In the genomic region with DNA sequence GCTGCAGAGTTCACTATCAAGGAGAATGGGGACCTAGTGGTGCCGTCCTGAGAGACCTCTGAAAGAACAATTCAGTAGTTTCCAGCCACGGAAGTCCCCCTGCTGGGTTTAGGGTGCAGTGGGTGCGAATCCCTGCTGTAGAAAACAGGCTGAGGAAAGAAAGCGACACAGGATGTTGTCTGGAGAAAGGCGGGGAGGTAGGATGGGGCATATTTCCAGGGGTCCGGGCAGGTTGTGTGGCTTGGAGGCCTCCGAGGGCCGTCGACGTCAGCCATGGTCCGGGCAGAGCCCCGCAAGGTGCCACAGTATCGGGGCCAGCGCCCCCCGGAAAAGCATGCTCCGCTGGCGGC, we compare ENCODE assay signal across 8 cellular contexts. TPM values are rescaled to one million over a fixed set of nuclear protein-coding genes. Genes with fewer than 3 reads are reported as not detected.
DNase-seq lines count a peak whose midpoint lies in the region; ATAC-seq and TF ChIP-seq lines count a peak whose summit lies in the region.

No MANE protein-coding gene starts in this region.

- H3K4me3 Mint-ChIP-seq in activated CD4-positive, alpha-beta memory T cell treated with anti-CD3 and anti-CD28 coated beads for 36 hours, result peak overlapping the region; percentile 89
- peak overlapping the region; percentile 89 to 100 (median 98) for H3K4me3 Mint-ChIP-seq in naive B cell

- peak overlapping the region; percentile 94 for H2AFZ ChIP-seq in IMR-90 (replicated peaks; ENCODE audit: low read length, poor library complexity)

- H3K36me3 ChIP-seq in ES-I3 (ENCODE audit: insufficient read depth, low read length), result no peaks in the 10 kb centered on the region
- no peaks in the 10 kb centered on the region for H3K36me3 ChIP-seq in IMR-90 (ENCODE audit: control insufficient read depth, insufficient read depth, low read length)

- H3K4me2 ChIP-seq in IMR-90 (ENCODE audit: low read depth, low read length), result peak overlapping the region; percentile 78

- H3K36me3 Mint-ChIP-seq in activated CD4-positive, alpha-beta memory T cell treated with anti-CD3 and anti-CD28 coated beads for 36 hours, result peaks cover 22% of the 10 kb centered on the region
- H3K36me3 Mint-ChIP-seq in naive B cell, result peaks cover 0 to 25% of the 10 kb centered on the region in 2 donors

- H3K4me3 ChIP-seq in IMR-90 (ENCODE audit: insufficient read depth, low read depth, low read length), result peak overlapping the region; percentile 100

- H2BK120ac ChIP-seq in IMR-90 (ENCODE audit: low read depth, low read length), result peak overlapping the region; percentile 50

- H4K20me1 ChIP-seq in IMR-90 (ENCODE audit: insufficient read depth, low read length), result peaks cover 12% of the 10 kb centered on the region; the same call in 1 of the 2 replicates

- no peaks in the 10 kb centered on the region for H3K27me3 ChIP-seq in IMR-90 (ENCODE audit: control insufficient read depth, insufficient read depth, low read length)

- peak overlapping the region; percentile 98 for H3K27ac Mint-ChIP-seq in activated CD4-positive, alpha-beta memory T cell treated with anti-CD3 and anti-CD28 coated beads for 36 hours
- H3K27ac Mint-ChIP-seq in naive B cell, result peak overlapping the region; percentile 99 to 100 (median 100)

- H3K9me3 ChIP-seq in ES-I3 (ENCODE audit: control insufficient read depth, insufficient read depth, low read length) (no peaks in the 10 kb centered on the region), IMR-90 (ENCODE audit: control insufficient read depth, insufficient read depth, low read length) (no peaks in the 10 kb centered on the region)

- H2AK5ac ChIP-seq in IMR-90 (ENCODE audit: low read depth, low read length), result peak overlapping the region; percentile 60; the same call in 1 of the 2 replicates

- no peak overlapping the region for H2BK15ac ChIP-seq in IMR-90 (ENCODE audit: low read depth, low read length)

- TF ChIP-seq RAD21 in IMR-90 (IDR thresholded peaks at IDR 0.05; ENCODE audit: low read length), result no peak

- H3K9me1 ChIP-seq in IMR-90 (ENCODE audit: insufficient read depth, low read length), result no peaks in the 10 kb centered on the region; the same call in 1 of the 2 replicates

- H3K27ac ChIP-seq in IMR-90 (ENCODE audit: insufficient read depth, low read length) (peak overlapping the region; percentile 77), epithelial cell of prostate (peak overlapping the region; percentile 93), temporal lobe (ENCODE audit: low read depth, low read length) (peak overlapping the region; percentile 66)

- peak overlapping the region; percentile 75 to 90 for H4K8ac ChIP-seq in IMR-90 (ENCODE audit: low read depth in 2 of 2, low read length in 2 of 2)

- H3K4me1 ChIP-seq in ES-I3 (ENCODE audit: insufficient read depth, low read length) (peaks cover 5% of the 10 kb centered on the region; the same call in 1 of the 2 replicates), IMR-90 (ENCODE audit: control insufficient read depth, insufficient read depth, low read length) (no peaks in the 10 kb centered on the region)

- H3K14ac ChIP-seq in IMR-90 (replicated peaks; ENCODE audit: low read depth, low read length), result peak overlapping the region; percentile 86

- CTCF ChIA-PET in IMR-90 (lab: Yijun Ruan, JAX), result no interaction called here
- CTCF ChIA-PET in activated CD4-positive, alpha-beta memory T cell treated with anti-CD3 and anti-CD28 coated beads for 36 hours (lab: Charles Lee), result no interaction called here

- no peaks in the 10 kb centered on the region for H3K9me3 Mint-ChIP-seq in activated CD4-positive, alpha-beta memory T cell treated with anti-CD3 and anti-CD28 coated beads for 36 hours
- peaks cover 0 to 10% (median 0%) of the 10 kb centered on the region in 7 donors for H3K9me3 Mint-ChIP-seq in naive B cell

- H3K18ac ChIP-seq in IMR-90 (ENCODE audit: low read depth, low read length), result peak overlapping the region; percentile 64

- peaks cover 14 to 25% of the 10 kb centered on the region in 2 experiments for H3K79me1 ChIP-seq in IMR-90 (ENCODE audit: low read depth in 1 of 2, low read length in 2 of 2)

- peak overlapping the region; percentile 83 for H4K91ac ChIP-seq in IMR-90 (ENCODE audit: insufficient read depth, low read depth, low read length)

- peak overlapping the region; percentile 54 for H4K5ac ChIP-seq in IMR-90 (ENCODE audit: low read depth, low read length)

- dilution Hi-C loops in IMR-90 (cut with HindIII; ENCODE audit: low sequenced_read_pairs, unreplicated experiment), result no loop called here

- H2AK9ac ChIP-seq in IMR-90 (replicated peaks; ENCODE audit: low read depth, low read length, poor library complexity), result peak overlapping the region; percentile 98

- peak overlapping the region; percentile 84 for H3K9ac ChIP-seq in ES-I3 (ENCODE audit: low read depth, low read length)
- H3K9ac ChIP-seq in IMR-90 (ENCODE audit: low read depth, low read length), result peak overlapping the region; percentile 70

- in situ Hi-C loops in IMR-90 (cut with MboI; ENCODE audit: low sequenced_read_pairs), result no loop called here

- H3K23ac ChIP-seq in IMR-90 (ENCODE audit: low read depth, low read length), result peak overlapping the region; percentile 92

- TF ChIP-seq CTCF in IMR-90 (conservative IDR thresholded peaks at IDR 0.05; ENCODE audit: low read depth, low read length), result 0 out of 2 replicates have a peak, but pooled peaks have one; percentile 7

- BruUV-seq in IMR-90 (replicated peaks; lab: Mats Ljungman, UMichigan), result no TSS peak

- H3K27me3 Mint-ChIP-seq in activated CD4-positive, alpha-beta memory T cell treated with anti-CD3 and anti-CD28 coated beads for 36 hours, result no peaks in the 10 kb centered on the region
- no peaks in the 10 kb centered on the region for H3K27me3 Mint-ChIP-seq in naive B cell

- peaks cover 45% of the 10 kb centered on the region for H3K4me1 Mint-ChIP-seq in activated CD4-positive, alpha-beta memory T cell treated with anti-CD3 and anti-CD28 coated beads for 36 hours (ENCODE audit: low read depth)
- H3K4me1 Mint-ChIP-seq in naive B cell, result peaks cover 38 to 66% (median 52%) of the 10 kb centered on the region in 3 donors

- peak overlapping the region; percentile 8 for H2BK20ac ChIP-seq in IMR-90 (ENCODE audit: low read depth, low read length)

- no peak for DNase-seq in IMR-90
- DNase-seq in activated CD4-positive, alpha-beta memory T cell treated with anti-CD3 and anti-CD28 coated beads for 36 hours, result peak; percentile 74
- DNase-seq in epithelial cell of prostate (ENCODE audit: low read depth, low spot score), result no peak
- DNase-seq in naive B cell, result no peak
- no peak for DNase-seq in NCI-H2029 (lab: John Stamatoyannopoulos, UW)

- H3K56ac ChIP-seq in IMR-90 (ENCODE audit: extremely low read depth, insufficient read depth, low read length), result peak overlapping the region; percentile 70

- peak overlapping the region; percentile 54 for H3K4ac ChIP-seq in IMR-90 (ENCODE audit: low read depth, low read length)

- TF ChIP-seq POLR2A in IMR-90 (IDR thresholded peaks at IDR 0.05; ENCODE audit: low read depth, low read length), result no peak

- peak overlapping the region; percentile 81 for H2BK5ac ChIP-seq in IMR-90 (ENCODE audit: low read depth, low read length, poor library complexity, severe bottlenecking)

- 0% methylated on average over 7 of the region's 17 CpGs; no CpG with 5 or more reads in 1 of the 2 experiments for WGBS in IMR-90 (ENCODE audit: extremely low coverage in 2 of 2, insufficient read length in 1 of 2), 2 experiments

- ATAC-seq in GM21529 (IDR thresholded peaks at IDR 0.05; ENCODE audit: unreplicated experiment), result peak; percentile 8
- peak; percentile 3 for ATAC-seq in IMR-90 (ENCODE audit: low read depth)
- ATAC-seq in naive B cell (ENCODE audit: low read depth in 2 of 2), result peak; percentile 24

- intact Hi-C loops in IMR-90 (cut with micrococcal nuclease), result loop anchor here (2.0 kb wide), 1 partner anchor 14 kb away; no protein-coding TSS in a partner anchor
- intact Hi-C loops in activated CD4-positive, alpha-beta memory T cell treated with anti-CD3 and anti-CD28 coated beads for 36 hours (cut with micrococcal nuclease), result loop anchor here (1.0 to 10.0 kb wide), 11 partner anchors 14 to 1444 kb away; a partner anchor contains a TSS

- POLR2A ChIA-PET in IMR-90 (lab: Charles Lee; ENCODE audit: unreplicated experiment), result no interaction called here
- POLR2A ChIA-PET in activated CD4-positive, alpha-beta memory T cell treated with anti-CD3 and anti-CD28 coated beads for 36 hours (lab: Charles Lee), result interaction anchor here (2.0 kb wide), 1 partner anchor 22 kb away, joined by 8 read pairs; no protein-coding TSS in a partner anchor

TF ChIP-seq in IMR-90, 13 proteins besides CTCF, POLR2A, EP300 and RAD21:
- TF ChIP-seq BHLHE40 (IDR thresholded peaks at IDR 0.05; ENCODE audit: low read depth, low read length) (no peak), NFE2L2 (IDR thresholded peaks at IDR 0.05; ENCODE audit: low read depth, low read length) (no peak), MXI1 (IDR thresholded peaks at IDR 0.05; ENCODE audit: borderline replicate concordance, low read depth, low read length) (peak; percentile 30; the same call in 1 of the 2 replicates), CHD1 (IDR thresholded peaks at IDR 0.05; ENCODE audit: low read depth, low read length) (no peak)

RNA-seq across cellular contexts. Expression of a gene that starts 0.8 kb away (rescaled TPM):
- total RNA-seq in IMR-90 (2012; rRNA removed) (71.9 and 94.5 TPM in 2 replicates), temporal lobe (77.0 TPM)
- polyA plus RNA-seq in IMR-90 (2012; rRNA removed) (22.4 and 25.6 TPM in 2 replicates), naive B cell (ENCODE audit: low read depth in 6 of 6) (100 to 1,000 TPM in 3 of 6 donors, 10 to 100 TPM in 3; 66.6 to 123 (median 97.2) TPM)
- 3.7 and 7.5 TPM in 2 replicates for polyA plus RNA-seq in IMR-90 (2012; cell fraction: cytosol; rRNA removed)
- 5.5 and 24.0 TPM in 2 replicates for polyA plus RNA-seq in IMR-90 (2012; cell fraction: nucleus; rRNA removed; ENCODE audit: low replicate concordance)
- total RNA-seq in activated CD4-positive, alpha-beta memory T cell treated with anti-CD3 and anti-CD28 coated beads for 36 hours, result 10 to 100 TPM; 90.7 to 92.2 TPM
